Comparison of ENCODE assay signal across 21 cellular contexts in genomic region chr12:72209096-72209495, GRCh38.
DNase-seq lines count a peak whose midpoint lies in the region; ATAC-seq and TF ChIP-seq lines count a peak whose summit lies in the region.
"Had no signal": no experiment of that assay in that cellular context is flagged by ENCODE, and none has a peak within 500 bp of the region (broad histone marks: within the 10 kb centered on the region; RNA-seq: fewer than 3 reads in every experiment).

No MANE protein-coding gene starts in this region.

- peak; percentile 21 for DNase-seq in G401 (ENCODE audit: low spot score)
- DNase-seq in NCI-H524 (lab: John Stamatoyannopoulos, UW), result peak; percentile 95 to 96
- DNase-seq in WERI-Rb-1, result peak; percentile 87
- DNase-seq in retina, result peak; percentile 58
- DNase-seq in D341Med (ENCODE audit: low spot score), result no peak
- no peak for DNase-seq in NCI-H2029 (lab: John Stamatoyannopoulos, UW)
- no peak for DNase-seq in aorta
- DNase-seq: CD4-positive, CD25-positive, alpha-beta regulatory T cell; GDM1; Karpas-422; NCI-H1092 treated with DMSO at 0.1 percent for 48 hours; NCI-H1436; NCI-H187; NCI-H2227 treated with DMSO at 0.1 percent for 48 hours; NCI-H748 treated with DMSO at 0.1 percent for 48 hours; NK-92 treated with Interleukin-12 subunit alpha and Interleukin-12 subunit beta, amount 100 ng/mL, for 24 hours; PC-3; T-helper 1 cell had no signal

- no peaks in the 10 kb centered on the region for H3K4me1 ChIP-seq in aorta (ENCODE audit: control insufficient read depth in 1 of 2, insufficient read depth in 2 of 2, low read length in 2 of 2)
- H3K4me1 ChIP-seq: BLaER1 had no signal

- ATAC-seq in aorta (ENCODE audit: low FRiP score), result no peak
- ATAC-seq: GM12878, HepG2, PC-3 had no signal

- intact Hi-C loops in aorta (cut with DNase I), result no loop called here

- H3K27ac ChIP-seq in WERI-Rb-1, result peak overlapping the region; percentile 75
- no peak overlapping the region for H3K27ac ChIP-seq in aorta (ENCODE audit: low read depth in 1 of 2, low read length in 2 of 2)
- H3K27ac ChIP-seq: BLaER1 had no signal

- H3K4me3 ChIP-seq in WERI-Rb-1 (ENCODE audit: low read depth, low read length), result no peak overlapping the region
- no peak overlapping the region for H3K4me3 ChIP-seq in aorta (ENCODE audit: low read length in 2 of 2)
- H3K4me3 ChIP-seq: BLaER1, GM12878 had no signal

- WGBS in aorta, 2 donors, result 94 to 96% methylated on average over 2 of the region's 2 CpGs

- no peaks in the 10 kb centered on the region for H3K27me3 ChIP-seq in WERI-Rb-1 (ENCODE audit: insufficient read depth, low read depth, severe bottlenecking)
- H3K27me3 ChIP-seq in aorta (ENCODE audit: control insufficient read depth in 1 of 2, insufficient read depth in 2 of 2, low read length in 1 of 2), result no peaks in the 10 kb centered on the region
- H3K27me3 ChIP-seq: BLaER1 had no signal

- no peak for TF ChIP-seq CTCF in WERI-Rb-1 (IDR thresholded peaks at IDR 0.05; ENCODE audit: low read depth, low read length)

- H3K36me3 ChIP-seq in WERI-Rb-1 (no peaks in the 10 kb centered on the region), aorta (ENCODE audit: control insufficient read depth in 1 of 2, insufficient read depth in 2 of 2, low read length in 1 of 2) (no peaks in the 10 kb centered on the region)
- H3K36me3 ChIP-seq: BLaER1 had no signal

- in situ Hi-C loops in G401 (cut with HindIII; ENCODE audit: low sequenced_read_pairs), result no loop called here

- H3K9me3 ChIP-seq in WERI-Rb-1 (ENCODE audit: severe bottlenecking) (no peaks in the 10 kb centered on the region), aorta (ENCODE audit: control insufficient read depth, low read length) (no peaks in the 10 kb centered on the region)
- H3K9me3 ChIP-seq: BLaER1 had no signal

Comparison
In these comparisons a context has a peak if more than half of its experiments do, and no peak if none do; other contexts are left out.
1. DNase-seq: peak in G401 (single experiment), NCI-H524 (2 of 2), WERI-Rb-1 (single experiment) and retina (single experiment); none in D341Med (single experiment), NCI-H2029 (single experiment) and aorta (0 of 2).